ENCODE assay signal across 25 cellular contexts in genomic region chr11:110428040-110428439, GRCh38.
"Had no signal": no experiment of that assay in that cellular context is flagged by ENCODE, and none has a peak within 500 bp of the region (broad histone marks: within the 10 kb centered on the region; RNA-seq: fewer than 3 reads in every experiment).

No MANE protein-coding gene starts in this region.

- H3K27ac ChIP-seq: esophagus muscularis mucosa, foreskin keratinocyte, heart right ventricle, left lung, lower lobe of right lung, neural progenitor cell, parathyroid adenoma, psoas muscle, suprapubic skin had no signal

- H3K4me1 ChIP-seq: parathyroid adenoma had no signal

- ATAC-seq: foreskin keratinocyte; heart right ventricle; left lung; lower lobe of right lung; psoas muscle; stimulated activated naive B cell treated with anti-CD40 and anti-IgM and Interleukin-4, amounts not matched to agents 10 μg/mL and 1 μg/mL and 100 μg/mL, for 72 hours had no signal

- H3K9me3 Mint-ChIP-seq: neural progenitor cell; stimulated activated naive B cell treated with anti-CD40 and anti-IgM and Interleukin-4, amounts not matched to agents 10 μg/mL and 1 μg/mL and 100 μg/mL, for 72 hours; T-helper 2 cell treated with Interferon-gamma antibody and Interleukin-4, amounts not matched to agents 5 μg/mL and 100 μg/mL, for 36 hours had no signal

- H3K4me3 Mint-ChIP-seq: stimulated activated naive B cell treated with anti-CD40 and anti-IgM and Interleukin-4, amounts not matched to agents 10 μg/mL and 1 μg/mL and 100 μg/mL, for 72 hours had no signal

- H3K9me3 ChIP-seq: esophagus muscularis mucosa, heart right ventricle, left lung, lower lobe of right lung, psoas muscle, suprapubic skin, tibial artery had no signal

- H3K27me3 ChIP-seq: esophagus muscularis mucosa, foreskin keratinocyte, heart right ventricle, left lung, suprapubic skin, tibial artery had no signal

- H3K4me3 ChIP-seq: esophagus muscularis mucosa, heart right ventricle, left lung, lower lobe of right lung, neural progenitor cell, psoas muscle, suprapubic skin, tibial artery had no signal

- H3K27ac Mint-ChIP-seq: neural progenitor cell; stimulated activated naive B cell treated with anti-CD40 and anti-IgM and Interleukin-4, amounts not matched to agents 10 μg/mL and 1 μg/mL and 100 μg/mL, for 72 hours had no signal

- H3K27me3 Mint-ChIP-seq: stimulated activated naive B cell treated with anti-CD40 and anti-IgM and Interleukin-4, amounts not matched to agents 10 μg/mL and 1 μg/mL and 100 μg/mL, for 72 hours had no signal

- H3K36me3 Mint-ChIP-seq: neural progenitor cell had no signal

- DNase-seq: activated CD4-positive, alpha-beta T cell treated with anti-CD3 and anti-CD28 coated beads for 4 hours; activated CD4-positive, alpha-beta T cell treated with anti-CD3 and anti-CD28 coated beads, Interleukin-2, amount 50 U/mL, for 4 hours; activated gamma-delta T cell; activated naive CD4-positive, alpha-beta T cell treated with anti-CD3 and anti-CD28 coated beads, Interleukin-2, amount 50 U/mL, for 16 hours; anterior cingulate cortex; dermis blood vessel endothelial cell; effector CD4-positive, alpha-beta T cell; foreskin keratinocyte; heart right ventricle; kidney glomerular epithelial cell; left lung; lower lobe of right lung; mesenchymal stem cell; occipital lobe; psoas muscle; stimulated activated CD4-positive, alpha-beta T cell treated with anti-CD3 and anti-CD28 coated beads, Interleukin-15, amount 100 ng/mL, for 24 hours; stimulated activated CD4-positive, alpha-beta T cell treated with anti-CD3 and anti-CD28 coated beads, Interleukin-2, amount 100 ng/mL, for 24 hours; stimulated activated naive B cell treated with anti-CD40 and anti-IgM and Interleukin-4, amounts not matched to agents 10 μg/mL and 1 μg/mL and 100 μg/mL, for 72 hours; T-helper 1 cell; tibial artery had no signal

- H3K36me3 ChIP-seq: esophagus muscularis mucosa, heart right ventricle, left lung, lower lobe of right lung, neural progenitor cell, suprapubic skin, tibial artery had no signal
